Comparison of ENCODE assay signal across 18 cellular contexts in genomic region chr22:43895986-43896645, GRCh38. TPM values are rescaled to one million over a fixed set of nuclear protein-coding genes. Genes with fewer than 3 reads are reported as not detected.
DNase-seq lines count a peak whose midpoint lies in the region; ATAC-seq, FAIRE-seq and TF ChIP-seq lines count a peak whose summit lies in the region.
"Had no signal": no experiment of that assay in that cellular context is flagged by ENCODE, and none has a peak within 500 bp of the region (broad histone marks: within the 10 kb centered on the region; RNA-seq: fewer than 3 reads in every experiment).

No MANE protein-coding gene starts in this region.

- no peak overlapping the region for H3K23ac ChIP-seq in H1 (ENCODE audit: insufficient read length)

- no peaks in the 10 kb centered on the region for H3K9me3 Mint-ChIP-seq in nephron progenitor cell
- no peaks in the 10 kb centered on the region for H3K9me3 Mint-ChIP-seq in stimulated activated effector memory CD8-positive, alpha-beta T cell treated with anti-CD3 and anti-CD28 coated beads, Interleukin-12 subunit alpha, Interleukin-12 subunit beta, amount 100 ng/mL, for 72 hours

- TF ChIP-seq CTCF in NB4 (IDR thresholded peaks at IDR 0.05; ENCODE audit: low read depth, low read length) (peak; percentile 14), H1 (IDR thresholded peaks at IDR 0.05; ENCODE audit: control extremely low read depth in 1 of 3, insufficient read depth in 1 of 3, low read depth in 1 of 3, low read length in 3 of 3) (peak; percentile 38 to 73 (median 58)), nephron progenitor cell (IDR thresholded peaks at IDR 0.05) (no peak)

- no peaks in the 10 kb centered on the region for H3K79me2 ChIP-seq in H1 (ENCODE audit: control insufficient read depth in 1 of 2, insufficient read depth in 2 of 2, low read length in 2 of 2)

- TF ChIP-seq RAD21 in H1 (IDR thresholded peaks at IDR 0.05 in 1 of 2, conservative IDR thresholded peaks at IDR 0.05 in 1 of 2; ENCODE audit: low read depth in 2 of 2, low read length in 2 of 2): peak; percentile 27 to 36; a peak in 3 of 4 replicates

- 70% methylated on average over 11 of the region's 11 CpGs; no CpG with 5 or more reads in 1 of the 2 experiments for WGBS in H1 (ENCODE audit: extremely low coverage in 1 of 2, insufficient coverage in 1 of 2, insufficient read length in 1 of 2, insufficient replicate concordance in 2 of 2, low coverage in 1 of 2, low lambda C conversion rate in 2 of 2, missing lambda C conversion rate in 1 of 2), 2 experiments

- H3K23me2 ChIP-seq in H1 (ENCODE audit: low read depth, low read length): peaks cover 8% of the 10 kb centered on the region; the same call in 1 of the 2 replicates

- H3K18ac ChIP-seq in H1 (ENCODE audit: extremely low read depth, low read length): no peak overlapping the region; the same call in 1 of the 2 replicates

- TF ChIP-seq EP300 in H1 (IDR thresholded peaks at IDR 0.05; ENCODE audit: borderline replicate concordance in 1 of 2, low read depth in 2 of 2, low read length in 2 of 2): no peak

- peaks cover 0 to 5% (median under 1%) of the 10 kb centered on the region in 4 experiments; a peak in 4 of 7 replicates for H3K4me1 ChIP-seq in H1 (replicated peaks in 1 of 4; ENCODE audit: control insufficient read depth in 3 of 4, insufficient read depth in 4 of 4, low read length in 3 of 4)
- H3K4me1 ChIP-seq: Caco-2, Peyer's patch had no signal

- peaks cover 73% of the 10 kb centered on the region for H3K27me3 Mint-ChIP-seq in nephron progenitor cell (ENCODE audit: low read depth, poor library complexity)

- DNase-seq in ELF-1 (ENCODE audit: low read depth, low spot score) (peak; percentile 27), NB4 (ENCODE audit: low read depth) (no peak), H1 (ENCODE audit: low read depth in 1 of 2, low spot score in 2 of 2) (no peak), nephron progenitor cell (no peak), hepatic stellate cell (ENCODE audit: low spot score) (no peak), AML-193 (lab: John Stamatoyannopoulos, UW) (no peak), Kasumi-1 (lab: John Stamatoyannopoulos, UW) (no peak)
- DNase-seq in stimulated activated effector memory CD8-positive, alpha-beta T cell treated with anti-CD3 and anti-CD28 coated beads, Interleukin-12 subunit alpha, Interleukin-12 subunit beta, amount 100 ng/mL, for 72 hours (ENCODE audit: low spot score in 2 of 2): no peak
- DNase-seq: Caco-2, MG63, NCI-H2029, NCI-H524, Peyer's patch, Right ventricle myocardium superior had no signal

- peak overlapping the region; percentile 19 for H3K27ac Mint-ChIP-seq in nephron progenitor cell
- H3K27ac Mint-ChIP-seq in stimulated activated effector memory CD8-positive, alpha-beta T cell treated with anti-CD3 and anti-CD28 coated beads, Interleukin-12 subunit alpha, Interleukin-12 subunit beta, amount 100 ng/mL, for 72 hours: no peak overlapping the region

- H3K4me2 ChIP-seq in H1 (ENCODE audit: insufficient read depth in 1 of 2, low read depth in 2 of 2, low read length in 2 of 2): no peak overlapping the region
- H3K4me2 ChIP-seq: KMS-11 had no signal

- H3K36me3 Mint-ChIP-seq in nephron progenitor cell (ENCODE audit: low read depth): no peaks in the 10 kb centered on the region
- no peaks in the 10 kb centered on the region for H3K36me3 Mint-ChIP-seq in stimulated activated effector memory CD8-positive, alpha-beta T cell treated with anti-CD3 and anti-CD28 coated beads, Interleukin-12 subunit alpha, Interleukin-12 subunit beta, amount 100 ng/mL, for 72 hours

- H3K4me3 Mint-ChIP-seq in nephron progenitor cell: no peak overlapping the region
- no peak overlapping the region for H3K4me3 Mint-ChIP-seq in stimulated activated effector memory CD8-positive, alpha-beta T cell treated with anti-CD3 and anti-CD28 coated beads, Interleukin-12 subunit alpha, Interleukin-12 subunit beta, amount 100 ng/mL, for 72 hours

- H3K4me1 Mint-ChIP-seq in nephron progenitor cell: no peaks in the 10 kb centered on the region
- peaks cover 9% of the 10 kb centered on the region for H3K4me1 Mint-ChIP-seq in stimulated activated effector memory CD8-positive, alpha-beta T cell treated with anti-CD3 and anti-CD28 coated beads, Interleukin-12 subunit alpha, Interleukin-12 subunit beta, amount 100 ng/mL, for 72 hours

- H3K36me3 ChIP-seq in H1 (ENCODE audit: control insufficient read depth in 2 of 4, insufficient read depth in 4 of 4, low read length in 3 of 4): no peaks in the 10 kb centered on the region
- H3K36me3 ChIP-seq: MG63, Peyer's patch had no signal

- H3K4me3 ChIP-seq in NB4 (ENCODE audit: low read depth, low read length): no peak overlapping the region
- H3K4me3 ChIP-seq in H1 (ENCODE audit: extremely low read depth in 1 of 4, insufficient read depth in 2 of 4, low read depth in 3 of 4, low read length in 4 of 4): no peak overlapping the region
- H3K4me3 ChIP-seq: MG63, Peyer's patch had no signal

- no peak overlapping the region for H2BK120ac ChIP-seq in H1 (replicated peaks; ENCODE audit: low read depth, low read length)

- H2BK12ac ChIP-seq in H1 (ENCODE audit: low read depth, low read length): no peak overlapping the region

- no peaks in the 10 kb centered on the region; the same call in 1 of the 2 replicates for H3K79me1 ChIP-seq in H1 (ENCODE audit: low read depth, low read length)

- H3K4ac ChIP-seq in H1 (replicated peaks; ENCODE audit: insufficient read length, low read depth, low read length): no peak overlapping the region

- CTCF ChIA-PET in H1 (lab: Charles Lee; ENCODE audit: partially characterized antibody): interaction anchor here (0.7 to 21.4 kb wide), 8 partner anchors 9 to 50 kb away, joined by 3 to 226 read pairs (median 4); no protein-coding TSS in a partner anchor

- TF ChIP-seq POLR2A in NB4 (IDR thresholded peaks at IDR 0.05; ENCODE audit: extremely low read depth, insufficient read length): no peak
- TF ChIP-seq POLR2A in H1 (IDR thresholded peaks at IDR 0.05; ENCODE audit: control extremely low read depth in 1 of 2, low read depth in 2 of 2, low read length in 2 of 2): no peak

- POLR2A ChIA-PET in H1 (lab: Charles Lee; ENCODE audit: partially characterized antibody): no interaction called here

- no peak overlapping the region for H2BK20ac ChIP-seq in H1 (ENCODE audit: low read length)

- no peaks in the 10 kb centered on the region; a peak in 1 of 7 replicates for H3K27me3 ChIP-seq in H1 (replicated peaks in 1 of 4; ENCODE audit: control insufficient read depth in 3 of 4, extremely low read depth in 1 of 4, insufficient read depth in 3 of 4, low read length in 3 of 4)

- no peak overlapping the region for H2AFZ ChIP-seq in H1 (ENCODE audit: low read length)

- H3K56ac ChIP-seq in H1 (replicated peaks; ENCODE audit: insufficient read length, low read depth, low read length): no peak overlapping the region

- no peak overlapping the region for H3K27ac ChIP-seq in H1 (ENCODE audit: low read depth, low read length)
- H3K27ac ChIP-seq: KMS-11, Peyer's patch had no signal

- no peak overlapping the region for H4K8ac ChIP-seq in H1 (ENCODE audit: extremely low read depth, insufficient read depth, low read length)

- peak overlapping the region; percentile 42 for H4K91ac ChIP-seq in H1 (replicated peaks; ENCODE audit: insufficient read length, low read length)

- FAIRE-seq in H1 (lab: Jason Lieb, UNC): no peak
- FAIRE-seq: GM12891, GM19239 had no signal

- H2BK15ac ChIP-seq in H1 (ENCODE audit: low read length): no peak overlapping the region

- H4K20me1 ChIP-seq in H1 (replicated peaks in 1 of 2; ENCODE audit: control insufficient read depth in 1 of 2, insufficient read depth in 2 of 2, low read length in 2 of 2): peaks cover 0 to under 1% of the 10 kb centered on the region in 2 experiments

- H3K14ac ChIP-seq in H1 (ENCODE audit: insufficient read length): no peak overlapping the region

- no peak overlapping the region for H2AK5ac ChIP-seq in H1 (ENCODE audit: low read depth, low read length)

- no peak overlapping the region for H2BK5ac ChIP-seq in H1 (ENCODE audit: low read depth, low read length)

- H3K9ac ChIP-seq in H1 (replicated peaks in 1 of 4; ENCODE audit: extremely low read depth in 1 of 4, low read depth in 3 of 4, low read length in 3 of 4): no peak overlapping the region
- H3K9ac ChIP-seq: KMS-11 had no signal

- no peak overlapping the region for H4K5ac ChIP-seq in H1 (ENCODE audit: insufficient read length, low read depth, low read length)

- no peak for ATAC-seq in stimulated activated effector memory CD8-positive, alpha-beta T cell treated with anti-CD3 and anti-CD28 coated beads, Interleukin-12 subunit alpha, Interleukin-12 subunit beta, amount 100 ng/mL, for 72 hours

- no peaks in the 10 kb centered on the region for H3K9me3 ChIP-seq in H1 (ENCODE audit: insufficient read depth in 2 of 2, low read depth in 1 of 2, low read length in 1 of 2)
- H3K9me3 ChIP-seq: Caco-2, MG63, Peyer's patch had no signal

RNA-seq across cellular contexts. Expression of gene PNPLA5, which starts 4.3 kb away (rescaled TPM):
- total RNA-seq in H1 (2021; fragmentation: NEBNext Ultra II Directional; extraction: Animal tissue kit (Norgen Biotek cat#: 25700)): 6.8 and 8.2 TPM in 2 replicates
- 3.9 and 5.2 TPM in 2 replicates for polyA plus RNA-seq in H1 (2011; rRNA removed)
- 3.8 TPM for polyA plus RNA-seq in H1 (2011; cell fraction: cytosol; rRNA removed)
- polyA plus RNA-seq in H1 (2011; cell fraction: nucleus; rRNA removed): 7.4 TPM
- 3.2 to 4.1 TPM (median 3.7 TPM) in 4 replicates for polyA plus RNA-seq in H1 (2012, experiment 1 of 2)
- polyA plus RNA-seq in H1 (2012, experiment 2 of 2): 3.2 TPM
- 3.3 TPM for polyA plus RNA-seq in H1 (2013, experiment 1 of 2)
- 3.4 TPM for polyA plus RNA-seq in H1 (2013, experiment 2 of 2)
- 1.8 and 1.9 TPM in 2 replicates for polyA minus RNA-seq in H1 (2011; rRNA and poly(A)+ RNA removed)
- polyA minus RNA-seq in H1 (2011; cell fraction: cytosol; rRNA and poly(A)+ RNA removed): 3.4 TPM
- polyA minus RNA-seq in H1 (2011; cell fraction: nucleus; rRNA and poly(A)+ RNA removed): 3.8 TPM
- total RNA-seq: A172, Caco-2, Peyer's patch, Right ventricle myocardium superior had no signal

RNA-seq across cellular contexts. Expression of gene PNPLA3, which starts 27.5 kb away (rescaled TPM):
- 23.4 and 24.6 TPM in 2 replicates for total RNA-seq in H1 (2021; fragmentation: NEBNext Ultra II Directional; extraction: Animal tissue kit (Norgen Biotek cat#: 25700))
- 17.5 and 21.0 TPM in 2 replicates for polyA plus RNA-seq in H1 (2011; rRNA removed)
- 16.0 TPM for polyA plus RNA-seq in H1 (2011; cell fraction: cytosol; rRNA removed)
- 37.2 TPM for polyA plus RNA-seq in H1 (2011; cell fraction: nucleus; rRNA removed)
- polyA plus RNA-seq in H1 (2012, experiment 1 of 2): 14.2 to 20.5 TPM (median 18.2 TPM) in 4 replicates
- polyA plus RNA-seq in H1 (2012, experiment 2 of 2): 12.6 TPM
- 20.6 TPM for polyA plus RNA-seq in H1 (2013, experiment 1 of 2)
- 19.5 TPM for polyA plus RNA-seq in H1 (2013, experiment 2 of 2)
- polyA minus RNA-seq in H1 (2011; rRNA and poly(A)+ RNA removed): 36.0 and 39.2 TPM in 2 replicates
- 11.8 TPM for polyA minus RNA-seq in H1 (2011; cell fraction: cytosol; rRNA and poly(A)+ RNA removed)
- polyA minus RNA-seq in H1 (2011; cell fraction: nucleus; rRNA and poly(A)+ RNA removed): 34.6 TPM

RNA-seq across cellular contexts. Expression of gene SULT4A1, which starts 33.8 kb away (rescaled TPM):
- 7.0 and 9.1 TPM in 2 replicates for total RNA-seq in H1 (2021; fragmentation: NEBNext Ultra II Directional; extraction: Animal tissue kit (Norgen Biotek cat#: 25700))
- 11.8 and 19.5 TPM in 2 replicates for polyA plus RNA-seq in H1 (2011; rRNA removed)
- polyA plus RNA-seq in H1 (2011; cell fraction: cytosol; rRNA removed): 14.9 TPM
- polyA plus RNA-seq in H1 (2011; cell fraction: nucleus; rRNA removed): 58.0 TPM
- polyA plus RNA-seq in H1 (2012, experiment 1 of 2): 11.1 to 14.8 TPM (median 12.3 TPM) in 4 replicates
- 2.7 TPM for polyA plus RNA-seq in H1 (2012, experiment 2 of 2)
- polyA plus RNA-seq in H1 (2013, experiment 1 of 2): 6.9 TPM
- polyA plus RNA-seq in H1 (2013, experiment 2 of 2): 6.1 TPM
- polyA minus RNA-seq in H1 (2011; rRNA and poly(A)+ RNA removed): 5.4 and 5.5 TPM in 2 replicates
- 8.1 TPM for polyA minus RNA-seq in H1 (2011; cell fraction: cytosol; rRNA and poly(A)+ RNA removed)
- 16.3 TPM for polyA minus RNA-seq in H1 (2011; cell fraction: nucleus; rRNA and poly(A)+ RNA removed)
- total RNA-seq: Caco-2 had no signal

RNA-seq across cellular contexts. Expression of gene SAMM50, which starts 59.1 kb away (rescaled TPM):
- total RNA-seq in H1 (2021; fragmentation: NEBNext Ultra II Directional; extraction: Animal tissue kit (Norgen Biotek cat#: 25700)): 67.2 and 70.3 TPM in 2 replicates
- polyA plus RNA-seq in H1 (2011; rRNA removed): 45.4 and 47.1 TPM in 2 replicates
- 41.9 TPM for polyA plus RNA-seq in H1 (2011; cell fraction: cytosol; rRNA removed)
- polyA plus RNA-seq in H1 (2011; cell fraction: nucleus; rRNA removed): 31.9 TPM
- 70.0 to 81.4 TPM (median 74.8 TPM) in 4 replicates for polyA plus RNA-seq in H1 (2012, experiment 1 of 2)
- polyA plus RNA-seq in H1 (2012, experiment 2 of 2): 55.7 TPM
- polyA plus RNA-seq in H1 (2013, experiment 1 of 2): 41.7 TPM
- polyA plus RNA-seq in H1 (2013, experiment 2 of 2): 39.8 TPM
- polyA minus RNA-seq in H1 (2011; rRNA and poly(A)+ RNA removed): 35.2 and 38.4 TPM in 2 replicates
- polyA minus RNA-seq in H1 (2011; cell fraction: cytosol; rRNA and poly(A)+ RNA removed): 35.2 TPM
- polyA minus RNA-seq in H1 (2011; cell fraction: nucleus; rRNA and poly(A)+ RNA removed): 16.6 TPM
